ENCODE assay signal across 8 cellular contexts in the genomic region with DNA sequence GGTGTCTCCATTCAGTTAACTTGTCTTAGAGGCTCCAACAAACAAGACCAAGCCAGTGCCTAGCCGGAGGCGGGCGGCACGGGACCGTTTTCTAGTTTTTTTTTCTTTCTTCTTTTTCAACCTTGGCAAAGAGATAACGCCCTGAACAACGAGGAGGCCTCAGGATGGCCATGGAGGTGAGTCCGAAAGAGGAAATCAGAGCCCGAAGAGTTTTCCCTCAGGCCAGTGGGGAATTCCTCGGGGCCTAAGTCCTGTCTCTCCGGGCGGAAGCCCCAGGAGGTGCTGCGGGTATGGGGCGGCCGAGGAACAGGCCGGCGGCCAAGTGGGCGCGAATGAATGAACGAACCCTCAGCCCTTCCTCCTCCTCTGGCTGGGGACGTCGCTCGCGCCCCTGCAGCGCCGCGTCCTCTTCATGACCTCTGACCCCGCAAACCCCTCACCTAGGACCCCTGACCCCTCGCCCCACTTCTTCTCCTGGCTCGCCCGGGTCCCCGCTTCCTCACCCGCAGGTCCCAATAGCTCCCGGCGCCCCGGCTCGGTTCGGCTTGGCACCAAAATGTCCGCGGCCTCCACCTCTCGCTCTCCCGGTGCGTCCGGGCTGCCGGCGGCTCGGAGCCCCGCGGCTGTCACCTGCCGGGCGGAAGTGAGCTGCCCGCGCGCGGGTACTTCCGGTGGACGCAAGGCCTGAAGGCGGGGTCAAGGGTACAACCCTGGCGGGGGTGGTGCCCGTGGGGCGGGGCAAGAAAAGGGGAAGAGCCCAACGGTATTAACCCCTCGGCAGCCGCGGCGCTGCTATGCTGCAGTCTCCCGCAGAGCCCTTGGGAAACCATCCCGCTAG. TPM values are rescaled to one million over a fixed set of nuclear protein-coding genes. Genes with fewer than 3 reads are reported as not detected.
DNase-seq lines count a peak whose midpoint lies in the region; ATAC-seq and TF ChIP-seq lines count a peak whose summit lies in the region.

A gene (minus strand): TSS at position 650 of the 838 bp plus-strand sequence. CDS start 21,327 bp downstream, outside the sequence.

- ATAC-seq in GM21825 (IDR thresholded peaks at IDR 0.05; ENCODE audit: unreplicated experiment) = peak; percentile 76

- peaks cover 30 to 64% (median 35%) of the 10 kb centered on the region in 3 donors for H3K4me1 ChIP-seq in esophagus squamous epithelium

- peak; percentile 79 for DNase-seq in DMS79 (lab: John Stamatoyannopoulos, UW)
- peak; percentile 82 to 93 for DNase-seq in Kasumi-1 (lab: John Stamatoyannopoulos, UW)
- peak; percentile 94 for DNase-seq in RKO (ENCODE audit: low spot score)
- peak; percentile 89 for DNase-seq in activated T-helper 1 cell treated with Interleukin-2 at 50 U/mL for 16 hours (ENCODE audit: low read depth)
- DNase-seq in esophagus squamous epithelium (lab: John Stamatoyannopoulos, UW) = peak; percentile 79
- DNase-seq in myocyte (ENCODE audit: low read depth) = peak; percentile 94
- peak; percentile 91 to 95 for DNase-seq in stimulated activated CD8-positive, alpha-beta memory T cell treated with anti-CD3 and anti-CD28 coated beads, Interleukin-7, amount 100 ng/mL, for 48 hours (ENCODE audit: extremely low read depth in 1 of 2, low read depth in 1 of 2)

- H3K36me3 ChIP-seq in esophagus squamous epithelium = peaks cover 0 to 22% (median 0%) of the 10 kb centered on the region in 3 donors

- H3K27me3 ChIP-seq in esophagus squamous epithelium = no peaks in the 10 kb centered on the region

- H3K4me3 ChIP-seq in esophagus squamous epithelium = peak within 1 kb of the TSS; percentile 75 to 92 (median 86)

- 0 to 1% methylated on average over 21 of the region's 68 CpGs for WGBS in esophagus squamous epithelium, 2 donors

- peak in 3 of 4 donors; percentile 35 to 73 (median 47) for TF ChIP-seq POLR2A in esophagus squamous epithelium (IDR thresholded peaks at IDR 0.05)

- peak within 1 kb of the TSS; percentile 89 to 95 (median 92) for H3K27ac ChIP-seq in esophagus squamous epithelium

- no peaks in the 10 kb centered on the region for H3K9me3 ChIP-seq in esophagus squamous epithelium

- peak in 1 of 6 experiments; percentile 43 for TF ChIP-seq CTCF in esophagus squamous epithelium (IDR thresholded peaks at IDR 0.05)

- intact Hi-C loops in esophagus squamous epithelium (cut with DNase I) = no loop called here

RNA-seq across cellular contexts. Expression of the gene that starts here (rescaled TPM):
- total RNA-seq in esophagus squamous epithelium (100 to 1,000 TPM in 2 of 4 donors, 10 to 100 TPM in 2; 63.5 to 144 (median 95.4) TPM), myocyte (39.9 and 43.3 TPM in 2 replicates)
- polyA plus RNA-seq in myocyte (2012) = 39.9 TPM

Comparison
In these comparisons a context has a peak if more than half of its experiments do, and no peak if none do; other contexts are left out.
1. Peak in every context shown above with its lines: DNase-seq, ATAC-seq, H3K4me3 ChIP-seq and H3K27ac ChIP-seq.